Comparison of ENCODE assay signal across 10 cellular contexts in genomic region chr10:124680675-124681074, GRCh38.
DNase-seq lines count a peak whose midpoint lies in the region; ATAC-seq and TF ChIP-seq lines count a peak whose summit lies in the region.
"Had no signal": no experiment of that assay in that cellular context is flagged by ENCODE, and none has a peak within 500 bp of the region (broad histone marks: within the 10 kb centered on the region; RNA-seq: fewer than 3 reads in every experiment).

No MANE protein-coding gene starts in this region.

- no peaks in the 10 kb centered on the region for H4K20me1 ChIP-seq in mammary epithelial cell (ENCODE audit: insufficient read depth, low read length)

- H3K36me3 ChIP-seq in thymus (ENCODE audit: control insufficient read depth, insufficient read depth), result peaks cover 44% of the 10 kb centered on the region
- H3K36me3 ChIP-seq in mammary epithelial cell (ENCODE audit: insufficient read depth, low read length), result peaks cover 13% of the 10 kb centered on the region

- H3K79me2 ChIP-seq in mammary epithelial cell (ENCODE audit: insufficient read depth, low read length), result peaks cover 63% of the 10 kb centered on the region

- peak overlapping the region; percentile 36 for H3K27ac ChIP-seq in thymus (ENCODE audit: low read depth)
- H3K27ac ChIP-seq in mammary epithelial cell (ENCODE audit: insufficient read depth, low read depth, low read length), result no peak overlapping the region

- peaks cover 85% of the 10 kb centered on the region for H3K4me1 Mint-ChIP-seq in dendritic cell treated with granulocyte-macrophage colony-stimulating factor and Interleukin-4, amounts not matched to agents 40 ng/mL and 50 ng/mL, for 4 days (ENCODE audit: low read depth)

- no peaks in the 10 kb centered on the region for H3K27me3 Mint-ChIP-seq in dendritic cell treated with granulocyte-macrophage colony-stimulating factor and Interleukin-4, amounts not matched to agents 40 ng/mL and 50 ng/mL, for 4 days

- no peak overlapping the region for H3K4me3 ChIP-seq in LNCaP clone FGC (ENCODE audit: low read depth, low read length)
- H3K4me3 ChIP-seq in thymus (ENCODE audit: low read length), result no peak overlapping the region
- no peak overlapping the region for H3K4me3 ChIP-seq in mammary epithelial cell (replicated peaks in 1 of 3; ENCODE audit: insufficient read depth in 1 of 3, low read depth in 2 of 3, low read length in 3 of 3)

- H3K27me3 ChIP-seq in thymus (ENCODE audit: control insufficient read depth, insufficient read depth) (no peaks in the 10 kb centered on the region), mammary epithelial cell (ENCODE audit: insufficient read depth, low read length) (no peaks in the 10 kb centered on the region)

- H3K4me1 ChIP-seq in thymus (ENCODE audit: control insufficient read depth, insufficient read depth, low read length) (peaks cover 85% of the 10 kb centered on the region), mammary epithelial cell (ENCODE audit: insufficient read depth, low read length) (no peaks in the 10 kb centered on the region)

- intact Hi-C loops in dendritic cell treated with granulocyte-macrophage colony-stimulating factor and Interleukin-4, amounts not matched to agents 40 ng/mL and 50 ng/mL, for 4 days (cut with micrococcal nuclease), result loop anchor here (5.0 kb wide), 1 partner anchor 33 kb away; no protein-coding TSS in a partner anchor
- intact Hi-C loops in mammary epithelial cell (cut with micrococcal nuclease), result no loop called here

- no TSS peak for BruUV-seq in mammary epithelial cell (replicated peaks; lab: Mats Ljungman, UMichigan)

- no peak overlapping the region for H3K4me2 ChIP-seq in mammary epithelial cell (ENCODE audit: insufficient read depth, low read depth, low read length)

- no peak for TF ChIP-seq CTCF in LNCaP clone FGC (IDR thresholded peaks at IDR 0.05; ENCODE audit: control insufficient read depth, extremely low read depth, insufficient read depth)
- TF ChIP-seq CTCF in mammary epithelial cell (conservative IDR thresholded peaks at IDR 0.05 in 1 of 2, IDR thresholded peaks at IDR 0.05 in 1 of 2; ENCODE audit: extremely low read depth in 1 of 2, insufficient read depth in 1 of 2, low read depth in 1 of 2, low read length in 2 of 2), result no peak

- DNase-seq in LNCaP clone FGC (ENCODE audit: low read depth), result peak; percentile 10
- peak; percentile 77 to 88 for DNase-seq in lung microvascular endothelial cell (ENCODE audit: low read depth in 2 of 2)
- DNase-seq in mammary epithelial cell, result no peak
- DNase-seq in NCI-H748 treated with DMSO at 0.1 percent for 48 hours (lab: John Stamatoyannopoulos, UW), result no peak
- DNase-seq: activated CD4-positive, CD25-positive, alpha-beta regulatory T cell; activated naive CD4-positive, alpha-beta T cell had no signal

- CTCF ChIA-PET in mammary epithelial cell (lab: Charles Lee; ENCODE audit: low non-redundant PET), result no interaction called here

- H3K9me3 Mint-ChIP-seq in dendritic cell treated with granulocyte-macrophage colony-stimulating factor and Interleukin-4, amounts not matched to agents 40 ng/mL and 50 ng/mL, for 4 days, result no peaks in the 10 kb centered on the region

- in situ Hi-C loops in mammary epithelial cell (cut with MboI; ENCODE audit: low sequenced_read_pairs in 2 of 2), result no loop called here

- WGBS in thymus, result 94% methylated on average over 7 of the region's 7 CpGs
- WGBS in mammary epithelial cell (ENCODE audit: low coverage, missing lambda C conversion rate), result 99% methylated on average over 7 of the region's 7 CpGs

- peaks cover 50% of the 10 kb centered on the region for H3K36me3 Mint-ChIP-seq in dendritic cell treated with granulocyte-macrophage colony-stimulating factor and Interleukin-4, amounts not matched to agents 40 ng/mL and 50 ng/mL, for 4 days (ENCODE audit: low read depth)

- ATAC-seq in HG03439 (IDR thresholded peaks at IDR 0.05; ENCODE audit: unreplicated experiment), result no peak
- ATAC-seq: HCT116 had no signal

- H3K27ac Mint-ChIP-seq in dendritic cell treated with granulocyte-macrophage colony-stimulating factor and Interleukin-4, amounts not matched to agents 40 ng/mL and 50 ng/mL, for 4 days, result peak overlapping the region; percentile 76

- dilution Hi-C loops in mammary epithelial cell (cut with HindIII; ENCODE audit: low sequenced_read_pairs), result no loop called here

- H3K9ac ChIP-seq in mammary epithelial cell (ENCODE audit: insufficient read depth, low read length), result no peak overlapping the region

- no peak overlapping the region for H3K4me3 Mint-ChIP-seq in dendritic cell treated with granulocyte-macrophage colony-stimulating factor and Interleukin-4, amounts not matched to agents 40 ng/mL and 50 ng/mL, for 4 days

- no peak overlapping the region for H2AFZ ChIP-seq in mammary epithelial cell (ENCODE audit: low read depth, low read length)

- H3K9me3 ChIP-seq in thymus (ENCODE audit: control insufficient read depth), result no peaks in the 10 kb centered on the region
- H3K9me3 ChIP-seq in mammary epithelial cell (replicated peaks; ENCODE audit: insufficient read depth, low read length), result no peaks in the 10 kb centered on the region

Comparison
In these comparisons a context has a peak if more than half of its experiments do, and no peak if none do; other contexts are left out.
1. DNase-seq: peak in LNCaP clone FGC (single experiment) and lung microvascular endothelial cell (2 of 2); none in mammary epithelial cell (single experiment) and NCI-H748 treated with DMSO at 0.1 percent for 48 hours (single experiment).